ENCODE assay signal across 12 cellular contexts in genomic region chr3:195197764-195198423, GRCh38.
A peak's percentile ranks its signal among the peaks of the same experiment; 100 is the strongest.
DNase-seq lines count a peak whose midpoint lies in the region; ATAC-seq and TF ChIP-seq lines count a peak whose summit lies in the region.
"Had no signal": no experiment of that assay in that cellular context is flagged by ENCODE, and none has a peak within 500 bp of the region (broad histone marks: within the 10 kb centered on the region; RNA-seq: fewer than 3 reads in every experiment).

No MANE protein-coding gene starts in this region.

- H3K9me3 Mint-ChIP-seq in nephron progenitor cell: peaks cover 1% of the 10 kb centered on the region
- H3K9me3 Mint-ChIP-seq: activated T-helper 1 cell treated with anti-CD3 and anti-CD28 coated beads, Interleukin-12 subunit alpha, Interleukin-12 subunit beta, Interleukin-2, Interleukin-4 antibody, amounts not matched to agents 30 ng/mL and 10 ng/mL and 1 ng/mL, durations not matched to agents 14 hours and 24 hours and 36 hours had no signal

- H3K36me3 Mint-ChIP-seq in nephron progenitor cell (ENCODE audit: low read depth): peaks cover 10% of the 10 kb centered on the region

- no peak overlapping the region for H3K4me3 Mint-ChIP-seq in nephron progenitor cell
- H3K4me3 Mint-ChIP-seq: activated T-helper 1 cell treated with anti-CD3 and anti-CD28 coated beads, Interleukin-12 subunit alpha, Interleukin-12 subunit beta, Interleukin-2, Interleukin-4 antibody, amounts not matched to agents 30 ng/mL and 10 ng/mL and 1 ng/mL, durations not matched to agents 14 hours and 24 hours and 36 hours had no signal

- peak overlapping the region; percentile 74 for H3K27ac Mint-ChIP-seq in nephron progenitor cell
- H3K27ac Mint-ChIP-seq: activated T-helper 1 cell treated with anti-CD3 and anti-CD28 coated beads, Interleukin-12 subunit alpha, Interleukin-12 subunit beta, Interleukin-2, Interleukin-4 antibody, amounts not matched to agents 30 ng/mL and 10 ng/mL and 1 ng/mL, durations not matched to agents 14 hours and 24 hours and 36 hours had no signal

- no peaks in the 10 kb centered on the region for H3K27me3 Mint-ChIP-seq in nephron progenitor cell (ENCODE audit: low read depth, poor library complexity)

- no peak for ATAC-seq in HG02981 (IDR thresholded peaks at IDR 0.05; ENCODE audit: unreplicated experiment)

- DNase-seq in EH (ENCODE audit: low read depth) (peak; percentile 91), NOMO-1 treated with DMSO at 0.1 percent for 48 hours (lab: John Stamatoyannopoulos, UW; ENCODE audit: unreplicated experiment) (peak; percentile 67), choroid plexus epithelial cell (ENCODE audit: low read depth) (peak; percentile 65), nephron progenitor cell (no peak), NCI-H2171 treated with DMSO at 0.1 percent for 48 hours (lab: John Stamatoyannopoulos, UW) (no peak), SHP77 treated with DMSO at 0.1 percent for 48 hours (lab: John Stamatoyannopoulos, UW) (no peak), anterior cingulate cortex (lab: John Stamatoyannopoulos, UW) (no peak)
- DNase-seq: GDM1, midbrain, NCI-H1436 had no signal

- TF ChIP-seq CTCF in choroid plexus epithelial cell (conservative IDR thresholded peaks at IDR 0.05; ENCODE audit: low read depth, low read length) (no peak), nephron progenitor cell (IDR thresholded peaks at IDR 0.05) (no peak)

- no peak overlapping the region for H3K4me3 ChIP-seq in choroid plexus epithelial cell (ENCODE audit: low read depth, low read length)

- peaks cover 54% of the 10 kb centered on the region for H3K4me1 Mint-ChIP-seq in nephron progenitor cell

Comparison
In these comparisons a context has a peak if more than half of its experiments do, and no peak if none do; other contexts are left out.
1. DNase-seq: peak in EH (single experiment), NOMO-1 treated with DMSO at 0.1 percent for 48 hours (single experiment) and choroid plexus epithelial cell (single experiment); none in nephron progenitor cell (single experiment), NCI-H2171 treated with DMSO at 0.1 percent for 48 hours (single experiment), SHP77 treated with DMSO at 0.1 percent for 48 hours (single experiment) and anterior cingulate cortex (0 of 58).